In the genomic region with DNA sequence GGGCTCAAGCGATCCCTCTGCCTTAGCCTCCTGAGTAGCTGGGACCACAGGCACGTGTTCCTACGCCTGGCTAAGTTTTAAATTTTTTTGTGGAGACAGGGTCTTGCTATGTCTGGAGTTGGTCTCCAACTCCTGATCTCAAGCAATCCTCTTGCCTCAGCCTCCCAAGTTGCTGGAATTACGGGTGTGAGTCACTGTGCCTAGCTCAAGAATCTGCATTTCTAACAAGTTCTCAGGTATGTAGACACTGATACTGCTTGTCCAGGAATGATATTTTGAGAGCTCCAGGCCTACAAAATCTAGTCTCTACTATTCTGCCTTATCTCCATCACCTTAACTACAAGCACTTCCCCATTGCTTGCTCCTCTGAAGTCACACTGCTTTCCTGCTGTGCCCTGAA, we compare ENCODE assay signal across 39 cellular contexts. TPM values are rescaled to one million over a fixed set of nuclear protein-coding genes. Genes with fewer than 3 reads are reported as not detected.
"Had no signal": no experiment of that assay in that cellular context is flagged by ENCODE, and none has a peak within 500 bp of the region (broad histone marks: within the 10 kb centered on the region; RNA-seq: fewer than 3 reads in every experiment).

No MANE protein-coding gene starts in this region.

- H3K4me3 Mint-ChIP-seq: activated B cell treated with CpG ODN at 0.5 μM for 24 hours; activated CD4-positive, alpha-beta memory T cell treated with anti-CD3 and anti-CD28 coated beads for 36 hours; activated CD4-positive, alpha-beta T cell treated with anti-CD3 and anti-CD28 coated beads, Interleukin-2, amount 10 ng/mL, durations not matched to agents 24 days and 14 days; activated CD8-positive, alpha-beta T cell treated with anti-CD3 and anti-CD28 coated beads for 36 hours; activated naive CD4-positive, alpha-beta T cell treated with anti-CD3 and anti-CD28 coated beads, Interleukin-2, amount 10 ng/mL, durations not matched to agents 7 days and 5 days; activated naive CD8-positive, alpha-beta T cell treated with anti-CD3 and anti-CD28 coated beads for 36 hours; activated T-helper 1 cell treated with anti-CD3 and anti-CD28 coated beads, Interleukin-12 subunit alpha, Interleukin-12 subunit beta, Interleukin-2, Interleukin-4 antibody, amounts not matched to agents 30 ng/mL and 10 ng/mL and 1 ng/mL, durations not matched to agents 14 hours and 24 hours and 36 hours; activated T-helper 17 cell treated with anti-CD3 and anti-CD28 coated beads, Interleukin-2, amount 50 U/mL, for 72 hours; central memory CD8-positive, alpha-beta T cell; T-helper 1 cell treated with Interleukin-12 subunit alpha and Interleukin-12 subunit beta and Interleukin-4 antibody, amounts not matched to agents 30 μg/mL and 1 μg/mL, for 36 hours; T-helper 2 cell treated with Interferon-gamma antibody and Interleukin-4, amounts not matched to agents 5 μg/mL and 100 μg/mL, for 36 hours had no signal

- H3K4me1 Mint-ChIP-seq: activated B cell treated with CpG ODN at 0.5 μM for 24 hours; activated CD4-positive, alpha-beta T cell treated with anti-CD3 and anti-CD28 coated beads, Interleukin-2, amount 10 ng/mL, durations not matched to agents 24 days and 14 days; activated naive CD4-positive, alpha-beta T cell treated with anti-CD3 and anti-CD28 coated beads, Interleukin-2, amount 10 ng/mL, durations not matched to agents 7 days and 5 days; activated naive CD8-positive, alpha-beta T cell treated with anti-CD3 and anti-CD28 coated beads for 36 hours; activated T-helper 17 cell treated with anti-CD3 and anti-CD28 coated beads, Interleukin-2, amount 50 U/mL, for 72 hours; central memory CD8-positive, alpha-beta T cell had no signal

- H3K27ac ChIP-seq: adrenal gland, body of pancreas, brain microvascular endothelial cell, cardiac muscle cell, VCaP had no signal

- H3K9me3 Mint-ChIP-seq: activated B cell treated with CpG ODN at 0.5 μM for 24 hours; activated CD4-positive, alpha-beta memory T cell treated with anti-CD3 and anti-CD28 coated beads for 36 hours; activated CD4-positive, alpha-beta T cell treated with anti-CD3 and anti-CD28 coated beads, Interleukin-2, amount 10 ng/mL, durations not matched to agents 24 days and 14 days; activated CD8-positive, alpha-beta T cell treated with anti-CD3 and anti-CD28 coated beads for 36 hours; activated naive CD4-positive, alpha-beta T cell treated with anti-CD3 and anti-CD28 coated beads, Interleukin-2, amount 10 ng/mL, durations not matched to agents 7 days and 5 days; activated naive CD4-positive, alpha-beta T cell treated with anti-CD3 and anti-CD28 coated beads, Interleukin-2, amount 50 U/mL, for 72 hours; activated naive CD8-positive, alpha-beta T cell treated with anti-CD3 and anti-CD28 coated beads for 36 hours; activated T-helper 1 cell treated with anti-CD3 and anti-CD28 coated beads, Interleukin-12 subunit alpha, Interleukin-12 subunit beta, Interleukin-2, Interleukin-4 antibody, amounts not matched to agents 30 ng/mL and 10 ng/mL and 1 ng/mL, durations not matched to agents 14 hours and 24 hours and 36 hours; activated T-helper 17 cell treated with anti-CD3 and anti-CD28 coated beads, Interleukin-2, amount 50 U/mL, for 72 hours; central memory CD8-positive, alpha-beta T cell; T-helper 1 cell treated with Interleukin-12 subunit alpha and Interleukin-12 subunit beta and Interleukin-4 antibody, amounts not matched to agents 30 μg/mL and 1 μg/mL, for 36 hours; T-helper 2 cell treated with Interferon-gamma antibody and Interleukin-4, amounts not matched to agents 5 μg/mL and 100 μg/mL, for 36 hours had no signal

- H3K27me3 ChIP-seq: adrenal gland, body of pancreas, brain microvascular endothelial cell, cardiac muscle cell had no signal

- H3K4me1 ChIP-seq: adrenal gland, body of pancreas had no signal

- H3K27me3 Mint-ChIP-seq: activated B cell treated with CpG ODN at 0.5 μM for 24 hours; activated CD4-positive, alpha-beta memory T cell treated with anti-CD3 and anti-CD28 coated beads for 36 hours; activated CD4-positive, alpha-beta T cell treated with anti-CD3 and anti-CD28 coated beads, Interleukin-2, amount 10 ng/mL, durations not matched to agents 24 days and 14 days; activated CD8-positive, alpha-beta T cell treated with anti-CD3 and anti-CD28 coated beads for 36 hours; activated naive CD4-positive, alpha-beta T cell treated with anti-CD3 and anti-CD28 coated beads, Interleukin-2, amount 10 ng/mL, durations not matched to agents 7 days and 5 days; activated naive CD8-positive, alpha-beta T cell treated with anti-CD3 and anti-CD28 coated beads for 36 hours; activated T-helper 17 cell treated with anti-CD3 and anti-CD28 coated beads, Interleukin-2, amount 50 U/mL, for 72 hours; central memory CD8-positive, alpha-beta T cell had no signal

- H3K27ac Mint-ChIP-seq: activated B cell treated with CpG ODN at 0.5 μM for 24 hours; activated CD4-positive, alpha-beta memory T cell treated with anti-CD3 and anti-CD28 coated beads for 36 hours; activated CD4-positive, alpha-beta T cell treated with anti-CD3 and anti-CD28 coated beads, Interleukin-2, amount 10 ng/mL, durations not matched to agents 24 days and 14 days; activated CD8-positive, alpha-beta T cell treated with anti-CD3 and anti-CD28 coated beads for 36 hours; activated naive CD4-positive, alpha-beta T cell treated with anti-CD3 and anti-CD28 coated beads, Interleukin-2, amount 10 ng/mL, durations not matched to agents 7 days and 5 days; activated naive CD4-positive, alpha-beta T cell treated with anti-CD3 and anti-CD28 coated beads, Interleukin-2, amount 50 U/mL, for 72 hours; activated naive CD8-positive, alpha-beta T cell treated with anti-CD3 and anti-CD28 coated beads for 36 hours; activated T-helper 1 cell treated with anti-CD3 and anti-CD28 coated beads, Interleukin-12 subunit alpha, Interleukin-12 subunit beta, Interleukin-2, Interleukin-4 antibody, amounts not matched to agents 30 ng/mL and 10 ng/mL and 1 ng/mL, durations not matched to agents 14 hours and 24 hours and 36 hours; activated T-helper 17 cell treated with anti-CD3 and anti-CD28 coated beads, Interleukin-2, amount 50 U/mL, for 72 hours; T-helper 1 cell treated with Interleukin-12 subunit alpha and Interleukin-12 subunit beta and Interleukin-4 antibody, amounts not matched to agents 30 μg/mL and 1 μg/mL, for 36 hours; T-helper 2 cell treated with Interferon-gamma antibody and Interleukin-4, amounts not matched to agents 5 μg/mL and 100 μg/mL, for 36 hours had no signal

- FAIRE-seq: astrocyte, bronchial epithelial cell, TTC549 had no signal

- ATAC-seq: activated CD8-positive, alpha-beta T cell treated with anti-CD3 and anti-CD28 coated beads for 36 hours; activated naive CD4-positive, alpha-beta T cell treated with anti-CD3 and anti-CD28 coated beads, Interleukin-2, amount 50 U/mL, for 72 hours; activated T-helper 17 cell treated with anti-CD3 and anti-CD28 coated beads, Interleukin-2, amount 50 U/mL, for 72 hours; body of pancreas had no signal

- DNase-seq: activated B cell treated with CpG ODN at 0.5 μM for 24 hours; activated CD4-positive, alpha-beta memory T cell treated with anti-CD3 and anti-CD28 coated beads for 36 hours; activated CD4-positive, alpha-beta T cell treated with anti-CD3 and anti-CD28 coated beads for 4 hours; activated CD4-positive, alpha-beta T cell treated with anti-CD3 and anti-CD28 coated beads, Interleukin-2, amount 10 ng/mL, durations not matched to agents 24 days and 14 days; activated CD4-positive, alpha-beta T cell treated with anti-CD3 and anti-CD28 coated beads, Interleukin-2, amount 50 U/mL, for 1 hour; activated CD4-positive, alpha-beta T cell treated with anti-CD3 and anti-CD28 coated beads, Interleukin-2, amount 50 U/mL, for 4 hours; activated CD4-positive, CD25-positive, alpha-beta regulatory T cell treated with anti-CD3 and anti-CD28 coated beads, Interleukin-2, amount 50 U/mL, for 72 hours; activated CD8-positive, alpha-beta memory T cell treated with anti-CD3 and anti-CD28 coated beads, Interleukin-2, amount 50 U/mL, for 4 hours; activated CD8-positive, alpha-beta T cell treated with anti-CD3 and anti-CD28 coated beads for 36 hours; activated effector memory CD4-positive, alpha-beta T cell treated with anti-CD3 and anti-CD28 coated beads, Interleukin-2, amount 50 U/mL, for 16 hours; activated gamma-delta T cell treated with Interleukin-2 at 50 U/mL for 16 hours; activated naive CD4-positive, alpha-beta T cell treated with anti-CD3 and anti-CD28 coated beads, Interleukin-2, amount 10 ng/mL, durations not matched to agents 7 days and 5 days; activated naive CD4-positive, alpha-beta T cell treated with Interleukin-2 at 50 U/mL for 16 hours; activated naive CD8-positive, alpha-beta T cell treated with anti-CD3 and anti-CD28 coated beads for 36 hours; activated T-cell treated with anti-CD3 and anti-CD28 coated beads for 4 hours; activated T-cell treated with anti-CD3 and anti-CD28 coated beads, Interleukin-2, amount 50 U/mL, for 1 hour; activated T-cell treated with anti-CD3 and anti-CD28 coated beads, Interleukin-2, amount 50 U/mL, for 48 hours; adrenal gland; amniotic stem cell; aorta; body of pancreas; brain microvascular endothelial cell; cerebellar nuclear complex; SW 1271; T-helper 1 cell; T-helper 2 cell; T-helper 9 cell had no signal

- H3K4me3 ChIP-seq: adrenal gland, body of pancreas, cardiac muscle cell had no signal

- H3K9me3 ChIP-seq: adrenal gland, body of pancreas had no signal

RNA-seq across cellular contexts. Expression of a gene that starts 22.3 kb away (rescaled TPM):
- total RNA-seq: activated B cell treated with CpG ODN at 0.5 μM for 24 hours; activated CD4-positive, alpha-beta memory T cell treated with anti-CD3 and anti-CD28 coated beads for 36 hours; activated CD4-positive, alpha-beta T cell treated with anti-CD3 and anti-CD28 coated beads, Interleukin-2, amount 10 ng/mL, durations not matched to agents 24 days and 14 days; activated CD8-positive, alpha-beta memory T cell treated with anti-CD3 and anti-CD28 coated beads for 36 hours; activated CD8-positive, alpha-beta T cell treated with anti-CD3 and anti-CD28 coated beads for 36 hours; activated naive CD4-positive, alpha-beta T cell treated with anti-CD3 and anti-CD28 coated beads, Interleukin-2, amount 50 U/mL, for 72 hours; activated naive CD8-positive, alpha-beta T cell treated with anti-CD3 and anti-CD28 coated beads for 36 hours; activated T-helper 1 cell treated with anti-CD3 and anti-CD28 coated beads, Interleukin-12 subunit alpha, Interleukin-12 subunit beta, Interleukin-2, Interleukin-4 antibody, amounts not matched to agents 30 ng/mL and 10 ng/mL and 1 ng/mL, durations not matched to agents 14 hours and 24 hours and 36 hours; activated T-helper 17 cell treated with anti-CD3 and anti-CD28 coated beads, Interleukin-2, amount 50 U/mL, for 72 hours; bronchial epithelial cell; cardiac muscle cell had no signal
- polyA plus RNA-seq: cardiac muscle cell had no signal
